8 cellular contexts compared by ENCODE assay signal in the genomic region with DNA sequence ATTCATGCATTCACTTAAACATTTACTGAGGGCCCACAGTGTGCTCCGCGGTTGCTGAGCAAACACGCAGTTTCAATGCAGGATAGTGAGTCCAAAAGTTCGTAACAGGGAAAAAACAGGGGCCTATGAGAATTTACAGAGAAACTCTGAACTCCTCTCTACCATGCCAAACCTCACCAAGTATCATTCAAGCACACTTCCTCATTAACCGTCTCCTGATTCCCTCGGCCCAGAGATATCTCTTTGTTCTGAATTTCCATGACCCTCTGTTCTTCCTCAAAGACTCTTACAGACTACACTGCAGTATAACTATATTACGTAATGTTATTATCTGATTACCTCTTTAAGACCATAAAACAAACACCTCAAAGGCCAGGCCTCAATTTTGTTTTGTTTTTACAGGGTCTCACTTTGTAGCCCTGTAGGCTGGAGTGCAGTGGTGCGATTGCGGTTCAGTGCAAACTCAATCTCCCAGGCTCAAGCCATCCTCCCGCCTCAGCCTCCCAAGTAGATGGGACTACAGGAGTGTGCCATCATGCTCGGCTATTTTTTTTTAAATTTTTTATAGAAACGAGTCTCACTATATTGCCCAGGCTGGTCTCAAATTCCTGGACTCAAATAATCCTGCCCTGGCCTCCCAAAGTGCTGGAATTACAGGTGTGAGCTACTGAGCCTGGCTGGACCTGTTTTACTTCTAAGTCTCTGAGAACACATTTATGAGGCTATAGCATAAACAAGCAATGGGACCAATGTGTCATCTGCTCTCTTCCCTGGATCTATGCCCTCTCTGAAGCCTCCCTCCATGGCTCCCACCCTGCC. TPM values are rescaled to one million over a fixed set of nuclear protein-coding genes. Genes with fewer than 3 reads are reported as not detected.
DNase-seq lines count a peak whose midpoint lies in the region; ATAC-seq, FAIRE-seq and TF ChIP-seq lines count a peak whose summit lies in the region.

No MANE protein-coding gene starts in this region.

- no peak for TF ChIP-seq CTCF in BE2C (IDR thresholded peaks at IDR 0.05; ENCODE audit: low read depth, low read length)
- no peak for TF ChIP-seq CTCF in activated B cell treated with CpG ODN at 0.5 μM for 24 hours (IDR thresholded peaks at IDR 0.05)
- no peak for TF ChIP-seq CTCF in HepG2 (CRISPR knock-in tag; IDR thresholded peaks at IDR 0.05)
- no peak for TF ChIP-seq CTCF in foreskin fibroblast (IDR thresholded peaks at IDR 0.05; ENCODE audit: low read depth, low read length)

- TF ChIP-seq RAD21 in HepG2 (CRISPR knock-in tag; IDR thresholded peaks at IDR 0.05) = no peak

- H3K36me3 ChIP-seq in BE2C = peaks cover 9% of the 10 kb centered on the region
- peaks cover 54% of the 10 kb centered on the region for H3K36me3 ChIP-seq in HUES48 (ENCODE audit: control insufficient read depth, insufficient read depth, low read length)
- peaks cover 0 to 17% of the 10 kb centered on the region in 2 experiments; a peak in 4 of 5 replicates for H3K36me3 ChIP-seq in HepG2 (replicated peaks in 1 of 2; ENCODE audit: control insufficient read depth in 1 of 2, insufficient read depth in 2 of 2, low read length in 2 of 2)

- no peaks in the 10 kb centered on the region for H3K9me3 Mint-ChIP-seq in activated B cell treated with CpG ODN at 0.5 μM for 24 hours

- peak overlapping the region; percentile 69 for H3K4me3 Mint-ChIP-seq in activated B cell treated with CpG ODN at 0.5 μM for 24 hours

- intact Hi-C loops in activated B cell treated with CpG ODN at 0.5 μM for 24 hours (cut with micrococcal nuclease) = loop anchor here (5.0 kb wide), 2 partner anchors 107 to 1322 kb away; partner anchors contain the start of gene MN1
- intact Hi-C loops in HepG2 (cut with micrococcal nuclease; ENCODE audit: unreplicated experiment) = loop anchor here (5.0 kb wide), 1 partner anchor 32 kb away; the partner anchor contains the start of gene TFIP11

- ATAC-seq in activated B cell treated with CpG ODN at 0.5 μM for 24 hours (ENCODE audit: low read depth) (peak; percentile 7), HepG2 (peak; percentile 78), HG03571 (IDR thresholded peaks at IDR 0.05; ENCODE audit: unreplicated experiment) (no peak)

- H3K4me1 ChIP-seq in BE2C (peaks cover 2% of the 10 kb centered on the region; the same call in 1 of the 2 replicates), HUES48 (ENCODE audit: control insufficient read depth, insufficient read depth, low read length) (peaks cover 23% of the 10 kb centered on the region), HepG2 (ENCODE audit: insufficient read depth, low read length) (peaks cover 71% of the 10 kb centered on the region)

- H3K4me3 ChIP-seq in BE2C (ENCODE audit: low read depth, low read length) = peak overlapping the region; percentile 2
- H3K4me3 ChIP-seq in HUES48 (ENCODE audit: low read depth, low read length) = no peak overlapping the region; the same call in 1 of the 2 replicates
- H3K4me3 ChIP-seq in HepG2 (replicated peaks in 1 of 3; ENCODE audit: insufficient read depth in 1 of 3, low read depth in 2 of 3, low read length in 3 of 3) = peak overlapping the region; percentile 55 to 64 (median 61)
- H3K4me3 ChIP-seq in foreskin fibroblast (ENCODE audit: low read depth in 1 of 2, low read length in 2 of 2) = peak overlapping the region in 1 of 2 donors; percentile 4

- no peak overlapping the region; the same call in 1 of the 2 replicates for H3K9ac ChIP-seq in HUES48 (ENCODE audit: low read depth, low read length)
- peak overlapping the region; percentile 72 for H3K9ac ChIP-seq in HepG2 (ENCODE audit: insufficient read depth, low read depth, low read length)

- CTCF ChIA-PET in activated B cell treated with CpG ODN at 0.5 μM for 24 hours (lab: Charles Lee) (interaction anchor here (0.8 to 1.3 kb wide), 4 partner anchors 17 to 185 kb away, joined by 3 to 4 read pairs (median 3); no protein-coding TSS in a partner anchor), HepG2 (lab: Yijun Ruan, JAX; ENCODE audit: low intra/inter-chr PET ratio, low total read pairs) (no interaction called here)

- no peaks in the 10 kb centered on the region for H3K27me3 Mint-ChIP-seq in activated B cell treated with CpG ODN at 0.5 μM for 24 hours

- H3K9me3 ChIP-seq in BE2C = no peaks in the 10 kb centered on the region
- H3K9me3 ChIP-seq in HUES48 (ENCODE audit: control insufficient read depth, insufficient read depth, low read length) = no peaks in the 10 kb centered on the region
- no peaks in the 10 kb centered on the region for H3K9me3 ChIP-seq in HepG2 (ENCODE audit: low read length)

- peak overlapping the region; percentile 90 for H2AFZ ChIP-seq in HepG2 (ENCODE audit: low read length)

- no peak for TF ChIP-seq EP300 in HepG2 (IDR thresholded peaks at IDR 0.05; ENCODE audit: low read depth in 2 of 2, low read length in 2 of 2)
- TF ChIP-seq EP300 in HepG2 (CRISPR knock-in tag; IDR thresholded peaks at IDR 0.05; ENCODE audit: borderline replicate concordance) = no peak

- no peaks in the 10 kb centered on the region for H4K20me1 ChIP-seq in HepG2 (ENCODE audit: insufficient read depth, low read length)

- DNase-seq in BE2C (no peak), activated B cell treated with CpG ODN at 0.5 μM for 24 hours (no peak), HepG2 (ENCODE audit: low spot score) (peak; percentile 82), foreskin fibroblast (no peak)
- DNase-seq in stimulated activated CD4-positive, alpha-beta T cell treated with anti-CD3 and anti-CD28 coated beads, Interleukin-2, amount 100 ng/mL, for 48 hours = no peak
- DNase-seq in activated CD4-positive, CD25-positive, alpha-beta regulatory T cell (lab: John Stamatoyannopoulos, UW) = no peak

- H3K27me3 ChIP-seq in BE2C (no peaks in the 10 kb centered on the region), HUES48 (ENCODE audit: control insufficient read depth, insufficient read depth, low read length) (no peaks in the 10 kb centered on the region), HepG2 (ENCODE audit: control insufficient read depth in 1 of 2, insufficient read depth in 2 of 2, low read length in 2 of 2) (no peaks in the 10 kb centered on the region; a peak in 1 of 5 replicates)

- POLR2A ChIA-PET in activated B cell treated with CpG ODN at 0.5 μM for 24 hours (lab: Charles Lee) = interaction anchor here (0.8 to 1.0 kb wide), 2 partner anchors 50 to 195 kb away, joined by 3 read pairs; no protein-coding TSS in a partner anchor
- POLR2A ChIA-PET in HepG2 (lab: Yijun Ruan, JAX) = interaction anchor here (0.6 to 1.2 kb wide), 3 partner anchors 9 to 32 kb away, joined by 3 to 5 read pairs (median 3); partner anchors contain the start of gene TFIP11

- in situ Hi-C loops in HepG2 (cut with HindIII; ENCODE audit: extremely low pct_ligation_motif_present, low pct_unique_long_range_greater_than_20kb) = no loop called here

- H3K79me2 ChIP-seq in HepG2 (ENCODE audit: insufficient read depth, low read length) = peaks cover 81% of the 10 kb centered on the region

- peak; percentile 46 to 77; a peak in 3 of 4 replicates for TF ChIP-seq POLR2A in HepG2 (IDR thresholded peaks at IDR 0.05; ENCODE audit: insufficient read depth in 1 of 2, low read depth in 2 of 2, low read length in 2 of 2)

- H3K27ac ChIP-seq in HUES48 (ENCODE audit: low read depth, low read length) = peak overlapping the region; percentile 47
- peak overlapping the region; percentile 95 for H3K27ac ChIP-seq in HepG2 (ENCODE audit: extremely low read length, insufficient read depth, low read length)

- H3K4me2 ChIP-seq in HepG2 (ENCODE audit: low read depth, low read length) = peak overlapping the region; percentile 83

- H3K27ac Mint-ChIP-seq in activated B cell treated with CpG ODN at 0.5 μM for 24 hours = peak overlapping the region; percentile 81

- FAIRE-seq in HepG2 (lab: Jason Lieb, UNC) = peak; percentile 66

- H3K4me1 Mint-ChIP-seq in activated B cell treated with CpG ODN at 0.5 μM for 24 hours = peaks cover 73% of the 10 kb centered on the region

- H3K36me3 Mint-ChIP-seq in activated B cell treated with CpG ODN at 0.5 μM for 24 hours (ENCODE audit: low read depth) = peaks cover 38% of the 10 kb centered on the region

- WGBS in HepG2 (ENCODE audit: low lambda C conversion rate) = 3% methylated on average over 12 of the region's 12 CpGs

- no TSS peak for BruUV-seq in HepG2 (replicated peaks; lab: Mats Ljungman, UMichigan)

RNA-seq across cellular contexts. Expression of gene HPS4, which starts 3.6 kb away (rescaled TPM):
- polyA plus RNA-seq in BE2C (2012; ENCODE audit: insufficient read depth, insufficient read length, low read depth) = 32.5 TPM
- total RNA-seq in activated B cell treated with CpG ODN at 0.5 μM for 24 hours (45.3 and 51.6 TPM in 2 replicates), HepG2 (2016; rRNA removed; fragmentation: Illumina TruSeq; extraction: Trizol) (29.7 and 34.0 TPM in 2 replicates)
- total RNA-seq in HepG2 (2016; cell fraction: cytosol; rRNA removed; fragmentation: Illumina TruSeq; extraction: Trizol; ENCODE audit: low read depth) = 6.1 and 12.7 TPM in 2 replicates
- 28.2 and 33.4 TPM in 2 replicates for total RNA-seq in HepG2 (2016; cell fraction: insoluble cytoplasmic fraction; rRNA removed; fragmentation: Illumina TruSeq; extraction: Trizol)
- total RNA-seq in HepG2 (2016; cell fraction: membrane; rRNA removed; fragmentation: Illumina TruSeq; extraction: Trizol) = 12.8 and 13.4 TPM in 2 replicates
- 47.5 and 51.3 TPM in 2 replicates for total RNA-seq in HepG2 (2016; cell fraction: nucleus; rRNA removed; fragmentation: Illumina TruSeq; extraction: Trizol)
- 27.4 and 28.0 TPM in 2 replicates for polyA plus RNA-seq in HepG2 (2011; rRNA removed)
- 14.0 and 16.9 TPM in 2 replicates for polyA plus RNA-seq in HepG2 (2011; cell fraction: cytosol; rRNA removed)
- 114 and 121 TPM in 2 replicates for polyA plus RNA-seq in HepG2 (2011; cell fraction: nucleus; rRNA removed)
- polyA plus RNA-seq in HepG2 (2012) = 20.2 and 21.3 TPM in 2 replicates
- 2.0 TPM in 2 replicates for polyA plus RNA-seq in HepG2 (2016; cell fraction: cytosol; fragmentation: Illumina TruSeq; extraction: Trizol; ENCODE audit: low read depth)
- polyA plus RNA-seq in HepG2 (2016; cell fraction: insoluble cytoplasmic fraction; fragmentation: Illumina TruSeq; extraction: Trizol; ENCODE audit: low read depth) = 14.9 and 19.8 TPM in 2 replicates
- 4.4 and 5.3 TPM in 2 replicates for polyA plus RNA-seq in HepG2 (2016; cell fraction: membrane; fragmentation: Illumina TruSeq; extraction: Trizol; ENCODE audit: low read depth)
- polyA plus RNA-seq in HepG2 (2016; cell fraction: nucleus; fragmentation: Illumina TruSeq; extraction: Trizol; ENCODE audit: insufficient read depth, low read depth) = 67.8 and 71.6 TPM in 2 replicates
- polyA minus RNA-seq in HepG2 (2011; rRNA and poly(A)+ RNA removed; ENCODE audit: low replicate concordance) = 18.5 and 40.6 TPM in 2 replicates
- 9.3 and 10.6 TPM in 2 replicates for polyA minus RNA-seq in HepG2 (2011; cell fraction: cytosol; rRNA and poly(A)+ RNA removed)
- polyA minus RNA-seq in HepG2 (2011; cell fraction: nucleus; rRNA and poly(A)+ RNA removed) = 61.7 and 71.9 TPM in 2 replicates

RNA-seq across cellular contexts. Expression of gene SRRD, which starts 3.7 kb away (rescaled TPM):
- 20.7 TPM for polyA plus RNA-seq in BE2C (2012; ENCODE audit: insufficient read depth, insufficient read length, low read depth)
- 26.4 and 32.0 TPM in 2 replicates for total RNA-seq in activated B cell treated with CpG ODN at 0.5 μM for 24 hours
- 36.6 and 56.5 TPM in 2 replicates for total RNA-seq in HepG2 (2016; rRNA removed; fragmentation: Illumina TruSeq; extraction: Trizol)
- 17.9 and 19.5 TPM in 2 replicates for total RNA-seq in HepG2 (2016; cell fraction: cytosol; rRNA removed; fragmentation: Illumina TruSeq; extraction: Trizol; ENCODE audit: low read depth)
- 32.5 and 46.6 TPM in 2 replicates for total RNA-seq in HepG2 (2016; cell fraction: insoluble cytoplasmic fraction; rRNA removed; fragmentation: Illumina TruSeq; extraction: Trizol)
- 41.5 and 47.4 TPM in 2 replicates for total RNA-seq in HepG2 (2016; cell fraction: membrane; rRNA removed; fragmentation: Illumina TruSeq; extraction: Trizol)
- 15.6 and 20.0 TPM in 2 replicates for total RNA-seq in HepG2 (2016; cell fraction: nucleus; rRNA removed; fragmentation: Illumina TruSeq; extraction: Trizol)
- polyA plus RNA-seq in HepG2 (2011; rRNA removed) = 21.8 and 22.8 TPM in 2 replicates
- polyA plus RNA-seq in HepG2 (2011; cell fraction: cytosol; rRNA removed) = 14.2 and 19.3 TPM in 2 replicates
- polyA plus RNA-seq in HepG2 (2011; cell fraction: nucleus; rRNA removed) = 6.5 and 12.7 TPM in 2 replicates
- polyA plus RNA-seq in HepG2 (2012) = 16.5 and 18.1 TPM in 2 replicates
- polyA plus RNA-seq in HepG2 (2016; cell fraction: cytosol; fragmentation: Illumina TruSeq; extraction: Trizol; ENCODE audit: low read depth) = 38.8 and 45.5 TPM in 2 replicates
- 54.6 and 54.9 TPM in 2 replicates for polyA plus RNA-seq in HepG2 (2016; cell fraction: insoluble cytoplasmic fraction; fragmentation: Illumina TruSeq; extraction: Trizol; ENCODE audit: low read depth)
- 41.2 and 47.5 TPM in 2 replicates for polyA plus RNA-seq in HepG2 (2016; cell fraction: membrane; fragmentation: Illumina TruSeq; extraction: Trizol; ENCODE audit: low read depth)
- 23.9 and 26.3 TPM in 2 replicates for polyA plus RNA-seq in HepG2 (2016; cell fraction: nucleus; fragmentation: Illumina TruSeq; extraction: Trizol; ENCODE audit: insufficient read depth, low read depth)
- polyA minus RNA-seq in HepG2 (2011; rRNA and poly(A)+ RNA removed; ENCODE audit: low replicate concordance) = 13.6 and 15.2 TPM in 2 replicates
- 8.6 and 10.8 TPM in 2 replicates for polyA minus RNA-seq in HepG2 (2011; cell fraction: cytosol; rRNA and poly(A)+ RNA removed)
- polyA minus RNA-seq in HepG2 (2011; cell fraction: nucleus; rRNA and poly(A)+ RNA removed) = 14.0 and 18.3 TPM in 2 replicates

RNA-seq across cellular contexts. Expression of gene TFIP11, which starts 32.3 kb away (rescaled TPM):
- polyA plus RNA-seq in BE2C (2012; ENCODE audit: insufficient read depth, insufficient read length, low read depth) = 146 TPM
- total RNA-seq in activated B cell treated with CpG ODN at 0.5 μM for 24 hours = 59.0 and 62.8 TPM in 2 replicates
- total RNA-seq in HepG2 (2016; rRNA removed; fragmentation: Illumina TruSeq; extraction: Trizol) = 20.8 and 22.8 TPM in 2 replicates
- 2.5 and 2.8 TPM in 2 replicates for total RNA-seq in HepG2 (2016; cell fraction: cytosol; rRNA removed; fragmentation: Illumina TruSeq; extraction: Trizol; ENCODE audit: low read depth)
- total RNA-seq in HepG2 (2016; cell fraction: insoluble cytoplasmic fraction; rRNA removed; fragmentation: Illumina TruSeq; extraction: Trizol) = 20.2 and 22.6 TPM in 2 replicates
- total RNA-seq in HepG2 (2016; cell fraction: membrane; rRNA removed; fragmentation: Illumina TruSeq; extraction: Trizol) = 4.9 and 5.7 TPM in 2 replicates
- 17.0 and 24.6 TPM in 2 replicates for total RNA-seq in HepG2 (2016; cell fraction: nucleus; rRNA removed; fragmentation: Illumina TruSeq; extraction: Trizol)
- polyA plus RNA-seq in HepG2 (2011; rRNA removed) = 15.4 and 18.4 TPM in 2 replicates
- polyA plus RNA-seq in HepG2 (2011; cell fraction: cytosol; rRNA removed) = 11.9 and 14.9 TPM in 2 replicates
- 19.7 and 24.6 TPM in 2 replicates for polyA plus RNA-seq in HepG2 (2011; cell fraction: nucleus; rRNA removed)
- polyA plus RNA-seq in HepG2 (2012) = 11.8 and 16.2 TPM in 2 replicates
- polyA plus RNA-seq in HepG2 (2016; cell fraction: cytosol; fragmentation: Illumina TruSeq; extraction: Trizol; ENCODE audit: low read depth) = 0.94 and 1.1 TPM in 2 replicates
- 16.1 and 16.3 TPM in 2 replicates for polyA plus RNA-seq in HepG2 (2016; cell fraction: insoluble cytoplasmic fraction; fragmentation: Illumina TruSeq; extraction: Trizol; ENCODE audit: low read depth)
- polyA plus RNA-seq in HepG2 (2016; cell fraction: membrane; fragmentation: Illumina TruSeq; extraction: Trizol; ENCODE audit: low read depth) = 1.7 and 2.2 TPM in 2 replicates
- polyA plus RNA-seq in HepG2 (2016; cell fraction: nucleus; fragmentation: Illumina TruSeq; extraction: Trizol; ENCODE audit: insufficient read depth, low read depth) = 22.2 and 27.8 TPM in 2 replicates
- 32.9 and 35.2 TPM in 2 replicates for polyA minus RNA-seq in HepG2 (2011; rRNA and poly(A)+ RNA removed; ENCODE audit: low replicate concordance)
- 11.9 and 15.1 TPM in 2 replicates for polyA minus RNA-seq in HepG2 (2011; cell fraction: cytosol; rRNA and poly(A)+ RNA removed)
- 30.3 and 31.2 TPM in 2 replicates for polyA minus RNA-seq in HepG2 (2011; cell fraction: nucleus; rRNA and poly(A)+ RNA removed)

RNA-seq across cellular contexts. Expression of gene ASPHD2, which starts 50.9 kb away (rescaled TPM):
- polyA plus RNA-seq in BE2C (2012; ENCODE audit: insufficient read depth, insufficient read length, low read depth) = 1.4 TPM
- total RNA-seq in activated B cell treated with CpG ODN at 0.5 μM for 24 hours (15.5 TPM in 2 replicates), HepG2 (2016; rRNA removed; fragmentation: Illumina TruSeq; extraction: Trizol) (0.04 TPM in 1 of 2 replicates, not detected in the other)
- not detected in 2 replicates for total RNA-seq in HepG2 (2016; cell fraction: cytosol; rRNA removed; fragmentation: Illumina TruSeq; extraction: Trizol; ENCODE audit: low read depth)
- total RNA-seq in HepG2 (2016; cell fraction: insoluble cytoplasmic fraction; rRNA removed; fragmentation: Illumina TruSeq; extraction: Trizol) = 0.06 TPM in 1 of 2 replicates, not detected in the other
- 0.06 TPM in 1 of 2 replicates, not detected in the other for total RNA-seq in HepG2 (2016; cell fraction: membrane; rRNA removed; fragmentation: Illumina TruSeq; extraction: Trizol)
- 0.09 TPM in 1 of 2 replicates, not detected in the other for total RNA-seq in HepG2 (2016; cell fraction: nucleus; rRNA removed; fragmentation: Illumina TruSeq; extraction: Trizol)
- polyA plus RNA-seq in HepG2 (2011; rRNA removed) = 0.04 TPM in 2 replicates
- polyA plus RNA-seq in HepG2 (2011; cell fraction: cytosol; rRNA removed) = 0.03 and 0.04 TPM in 2 replicates
- 0.05 TPM in 2 replicates for polyA plus RNA-seq in HepG2 (2011; cell fraction: nucleus; rRNA removed)
- polyA plus RNA-seq in HepG2 (2012) = 0.13 and 0.28 TPM in 2 replicates
- polyA plus RNA-seq in HepG2 (2016; cell fraction: cytosol; fragmentation: Illumina TruSeq; extraction: Trizol; ENCODE audit: low read depth) = 0.03 TPM in 1 of 2 replicates, not detected in the other
- not detected in 2 replicates for polyA plus RNA-seq in HepG2 (2016; cell fraction: insoluble cytoplasmic fraction; fragmentation: Illumina TruSeq; extraction: Trizol; ENCODE audit: low read depth)
- not detected in 2 replicates for polyA plus RNA-seq in HepG2 (2016; cell fraction: membrane; fragmentation: Illumina TruSeq; extraction: Trizol; ENCODE audit: low read depth)
- polyA plus RNA-seq in HepG2 (2016; cell fraction: nucleus; fragmentation: Illumina TruSeq; extraction: Trizol; ENCODE audit: insufficient read depth, low read depth) = not detected in 2 replicates
- 0.05 TPM in 1 of 2 replicates, not detected in the other for polyA minus RNA-seq in HepG2 (2011; rRNA and poly(A)+ RNA removed; ENCODE audit: low replicate concordance)
- polyA minus RNA-seq in HepG2 (2011; cell fraction: cytosol; rRNA and poly(A)+ RNA removed) = not detected in 2 replicates
- not detected in 2 replicates for polyA minus RNA-seq in HepG2 (2011; cell fraction: nucleus; rRNA and poly(A)+ RNA removed)
